Comparison of ENCODE assay signal across 10 cellular contexts in genomic region chr11:15826008-15826650, GRCh38.
"Had no signal": no experiment of that assay in that cellular context is flagged by ENCODE, and none has a peak within 500 bp of the region (broad histone marks: within the 10 kb centered on the region; RNA-seq: fewer than 3 reads in every experiment).

No MANE protein-coding gene starts in this region.

- H3K4me3 Mint-ChIP-seq: natural killer cell treated with Interleukin-12 subunit alpha and Interleukin-12 subunit beta and Interleukin-15 and Interleukin-18, amount 100 ng/mL, for 72 hours; stimulated activated naive B cell treated with anti-CD40 and anti-IgM and Interleukin-4, amounts not matched to agents 10 μg/mL and 1 μg/mL and 100 μg/mL, for 72 hours had no signal

- H3K4me3 ChIP-seq: cardiac muscle cell, left lung, ovary, tibial nerve, vagina had no signal

- H3K4me1 Mint-ChIP-seq: stimulated activated naive B cell treated with anti-CD40 and anti-IgM and Interleukin-4, amounts not matched to agents 10 μg/mL and 1 μg/mL and 100 μg/mL, for 72 hours had no signal

- H3K27me3 ChIP-seq: cardiac muscle cell, left lung, ovary, tibial nerve, vagina had no signal

- H3K36me3 ChIP-seq: cardiac muscle cell, left lung, ovary, tibial nerve, vagina had no signal

- H3K27ac ChIP-seq: cardiac muscle cell, left lung, ovary, tibial nerve, vagina had no signal

- H3K9me3 ChIP-seq: left lung, ovary, tibial nerve, vagina had no signal

- DNase-seq: activated CD8-positive, alpha-beta memory T cell treated with anti-CD3 and anti-CD28 coated beads for 24 hours; activated naive CD4-positive, alpha-beta T cell; stimulated activated naive B cell treated with anti-CD40 and anti-IgM and Interleukin-4, amounts not matched to agents 10 μg/mL and 1 μg/mL and 100 μg/mL, for 72 hours; T-helper 2 cell had no signal

- H3K27ac Mint-ChIP-seq: natural killer cell treated with Interleukin-12 subunit alpha and Interleukin-12 subunit beta and Interleukin-15 and Interleukin-18, amount 100 ng/mL, for 72 hours; stimulated activated naive B cell treated with anti-CD40 and anti-IgM and Interleukin-4, amounts not matched to agents 10 μg/mL and 1 μg/mL and 100 μg/mL, for 72 hours had no signal

- H3K9me3 Mint-ChIP-seq: natural killer cell treated with Interleukin-12 subunit alpha and Interleukin-12 subunit beta and Interleukin-15 and Interleukin-18, amount 100 ng/mL, for 72 hours had no signal

- H3K4me1 ChIP-seq: vagina had no signal

- H3K36me3 Mint-ChIP-seq: natural killer cell treated with Interleukin-12 subunit alpha and Interleukin-12 subunit beta and Interleukin-15 and Interleukin-18, amount 100 ng/mL, for 72 hours; stimulated activated naive B cell treated with anti-CD40 and anti-IgM and Interleukin-4, amounts not matched to agents 10 μg/mL and 1 μg/mL and 100 μg/mL, for 72 hours had no signal
